In genomic region chrX:140057001-140057411, GRCh38 we compare ENCODE assay signal across 9 cellular contexts.
DNase-seq lines count a peak whose midpoint lies in the region; ATAC-seq lines count a peak whose summit lies in the region.
"Had no signal": no experiment of that assay in that cellular context is flagged by ENCODE, and none has a peak within 500 bp of the region (broad histone marks: within the 10 kb centered on the region; RNA-seq: fewer than 3 reads in every experiment).

No MANE protein-coding gene starts in this region.

- H3K4me3 ChIP-seq in effector memory CD4-positive, alpha-beta T cell (ENCODE audit: insufficient read depth, low read depth, low read length, poor library complexity, severe bottlenecking), result no peak overlapping the region

- no peaks in the 10 kb centered on the region for H3K36me3 ChIP-seq in effector memory CD4-positive, alpha-beta T cell (ENCODE audit: control insufficient read depth, insufficient read depth, low read length)

- intact Hi-C loops in activated CD4-positive, alpha-beta memory T cell treated with anti-CD3 and anti-CD28 coated beads for 36 hours (cut with micrococcal nuclease), result loop anchor here (1.0 kb wide), 1 partner anchor 84 kb away; no protein-coding TSS in a partner anchor

- POLR2A ChIA-PET in activated CD4-positive, alpha-beta memory T cell treated with anti-CD3 and anti-CD28 coated beads for 36 hours (lab: Charles Lee), result no interaction called here

- no peak overlapping the region for H3K27ac Mint-ChIP-seq in activated CD4-positive, alpha-beta memory T cell treated with anti-CD3 and anti-CD28 coated beads for 36 hours
- H3K27ac Mint-ChIP-seq: T-helper 1 cell treated with Interleukin-12 subunit alpha and Interleukin-12 subunit beta and Interleukin-4 antibody, amounts not matched to agents 30 μg/mL and 1 μg/mL, for 36 hours had no signal

- DNase-seq in C1 segment of cervical spinal cord (lab: John Stamatoyannopoulos, UW) (peak in 12 of 14 donors; percentile 0 to 70 (median 28)), NCI-H226 (peak; percentile 20), midbrain (lab: John Stamatoyannopoulos, UW) (peak; percentile 73)
- DNase-seq in activated CD4-positive, alpha-beta memory T cell treated with anti-CD3 and anti-CD28 coated beads for 36 hours, result peak; percentile 63
- peak in 2 of 3 donors; percentile 3 to 14 for DNase-seq in effector memory CD4-positive, alpha-beta T cell
- DNase-seq in stimulated activated CD8-positive, alpha-beta memory T cell treated with anti-CD3 and anti-CD28 coated beads, Interleukin-4, amount 100 ng/mL, for 24 hours (ENCODE audit: low read depth), result peak; percentile 48

- H3K9me3 Mint-ChIP-seq in activated CD4-positive, alpha-beta memory T cell treated with anti-CD3 and anti-CD28 coated beads for 36 hours, result no peaks in the 10 kb centered on the region
- H3K9me3 Mint-ChIP-seq: T-helper 1 cell treated with Interleukin-12 subunit alpha and Interleukin-12 subunit beta and Interleukin-4 antibody, amounts not matched to agents 30 μg/mL and 1 μg/mL, for 36 hours had no signal

- H3K27me3 Mint-ChIP-seq in activated CD4-positive, alpha-beta memory T cell treated with anti-CD3 and anti-CD28 coated beads for 36 hours, result peaks cover 2% of the 10 kb centered on the region

- H3K4me1 ChIP-seq in effector memory CD4-positive, alpha-beta T cell (ENCODE audit: control insufficient read depth, insufficient read depth, low read length, poor library complexity, severe bottlenecking), result no peaks in the 10 kb centered on the region

- no peaks in the 10 kb centered on the region for H3K9me3 ChIP-seq in effector memory CD4-positive, alpha-beta T cell (ENCODE audit: control insufficient read depth, low read length)

- CTCF ChIA-PET in activated CD4-positive, alpha-beta memory T cell treated with anti-CD3 and anti-CD28 coated beads for 36 hours (lab: Charles Lee), result interaction anchor here (0.9 to 4.3 kb wide), 2 partner anchors 85 to 676 kb away, joined by 3 to 25 read pairs; no protein-coding TSS in a partner anchor

- H3K36me3 Mint-ChIP-seq in activated CD4-positive, alpha-beta memory T cell treated with anti-CD3 and anti-CD28 coated beads for 36 hours, result no peaks in the 10 kb centered on the region

- no peak overlapping the region for H3K27ac ChIP-seq in effector memory CD4-positive, alpha-beta T cell (ENCODE audit: insufficient read depth, low read length, poor library complexity, severe bottlenecking)

- H3K27me3 ChIP-seq in effector memory CD4-positive, alpha-beta T cell (replicated peaks; ENCODE audit: control insufficient read depth, insufficient read depth, low read length, poor library complexity, severe bottlenecking), result no peaks in the 10 kb centered on the region

- no peak overlapping the region for H3K4me3 Mint-ChIP-seq in activated CD4-positive, alpha-beta memory T cell treated with anti-CD3 and anti-CD28 coated beads for 36 hours
- H3K4me3 Mint-ChIP-seq: T-helper 1 cell treated with Interleukin-12 subunit alpha and Interleukin-12 subunit beta and Interleukin-4 antibody, amounts not matched to agents 30 μg/mL and 1 μg/mL, for 36 hours had no signal

- peak; percentile 98 for ATAC-seq in GM18907 (IDR thresholded peaks at IDR 0.05; ENCODE audit: unreplicated experiment)
- ATAC-seq in HG03135 (IDR thresholded peaks at IDR 0.05; ENCODE audit: unreplicated experiment), result peak; percentile 93

- no peaks in the 10 kb centered on the region for H3K4me1 Mint-ChIP-seq in activated CD4-positive, alpha-beta memory T cell treated with anti-CD3 and anti-CD28 coated beads for 36 hours (ENCODE audit: low read depth)

Comparison
In these comparisons a context has a peak if more than half of its experiments do, and no peak if none do; other contexts are left out.
1. DNase-seq: peak in every context shown above with its lines; median percentile 73 in midbrain; 63 in activated CD4-positive, alpha-beta memory T cell treated with anti-CD3 and anti-CD28 coated beads for 36 hours; 48 in stimulated activated CD8-positive, alpha-beta memory T cell treated with anti-CD3 and anti-CD28 coated beads, Interleukin-4, amount 100 ng/mL, for 24 hours; 28 in C1 segment of cervical spinal cord; 20 in NCI-H226; 8 in effector memory CD4-positive, alpha-beta T cell.